13 cellular contexts compared by ENCODE assay signal in genomic region chr21:34949499-34949898, GRCh38.
"Had no signal": no experiment of that assay in that cellular context is flagged by ENCODE, and none has a peak within 500 bp of the region (broad histone marks: within the 10 kb centered on the region; RNA-seq: fewer than 3 reads in every experiment).

No MANE protein-coding gene starts in this region.

- H3K4me3 Mint-ChIP-seq: central memory CD8-positive, alpha-beta T cell; memory B cell; nephron progenitor cell had no signal

- H3K27me3 Mint-ChIP-seq: central memory CD8-positive, alpha-beta T cell; memory B cell had no signal

- H3K27ac Mint-ChIP-seq: memory B cell, nephron progenitor cell had no signal

- DNase-seq: activated CD4-positive, CD25-positive, alpha-beta regulatory T cell; activated CD8-positive, alpha-beta memory T cell treated with anti-CD3 and anti-CD28 coated beads, Interleukin-2, amount 50 U/mL, for 48 hours; activated gamma-delta T cell; body of pancreas; effector memory CD4-positive, alpha-beta T cell; kidney; left ventricle myocardium inferior; nephron progenitor cell; ovary; T-helper 1 cell had no signal

- ATAC-seq: body of pancreas, gastroesophageal sphincter had no signal

- H3K9me3 Mint-ChIP-seq: central memory CD8-positive, alpha-beta T cell; memory B cell had no signal
